ENCODE assay signal across 22 cellular contexts in the genomic region with DNA sequence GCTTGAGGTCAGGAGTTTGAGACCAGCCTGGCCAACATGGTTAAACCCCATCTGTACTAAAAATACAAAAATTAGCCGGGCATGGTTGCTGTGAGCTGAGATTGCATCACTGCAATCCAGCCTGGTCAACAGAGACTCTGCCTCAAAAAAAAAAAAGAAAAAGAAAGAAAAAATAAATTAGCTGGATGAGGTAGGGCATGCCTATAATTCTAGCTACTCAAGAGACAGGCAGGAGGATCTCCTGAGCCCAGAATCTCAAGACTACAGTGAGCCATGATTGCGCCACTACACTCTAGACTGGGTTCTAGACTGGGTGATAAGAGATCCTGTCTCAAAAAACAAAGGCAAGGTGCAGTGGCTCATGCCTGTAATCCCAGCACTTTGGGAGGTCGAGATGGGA. TPM values are rescaled to one million over a fixed set of nuclear protein-coding genes. Genes with fewer than 3 reads are reported as not detected.
DNase-seq lines count a peak whose midpoint lies in the region; ATAC-seq, FAIRE-seq and TF ChIP-seq lines count a peak whose summit lies in the region.
"Had no signal": no experiment of that assay in that cellular context is flagged by ENCODE, and none has a peak within 500 bp of the region (broad histone marks: within the 10 kb centered on the region; RNA-seq: fewer than 3 reads in every experiment).

No MANE protein-coding gene starts in this region.

- TF ChIP-seq POLR2A in NB4 (IDR thresholded peaks at IDR 0.05; ENCODE audit: extremely low read depth, insufficient read length) (no peak), H1 (IDR thresholded peaks at IDR 0.05; ENCODE audit: control extremely low read depth in 1 of 2, low read depth in 2 of 2, low read length in 2 of 2) (no peak)

- H3K27ac ChIP-seq in H1 (ENCODE audit: low read depth, low read length): no peak overlapping the region
- H3K27ac ChIP-seq: BLaER1, PC-9, transverse colon had no signal

- H3K4me1 ChIP-seq in H1 (replicated peaks in 1 of 4; ENCODE audit: control insufficient read depth in 3 of 4, insufficient read depth in 4 of 4, low read length in 3 of 4): no peaks in the 10 kb centered on the region; a peak in 1 of 7 replicates

- DNase-seq in EH (ENCODE audit: low read depth) (peak; percentile 28), NB4 (ENCODE audit: low read depth) (peak; percentile 45), H1 (ENCODE audit: low read depth in 1 of 2, low spot score in 2 of 2) (no peak), naive B cell (no peak), NCI-H1048 (lab: John Stamatoyannopoulos, UW) (no peak), DMS53 (lab: John Stamatoyannopoulos, UW) (no peak)
- DNase-seq: activated CD4-positive, CD25-positive, alpha-beta regulatory T cell treated with anti-CD3 and anti-CD28 coated beads, Interleukin-2, amount 50 U/mL, for 72 hours; activated gamma-delta T cell treated with Interleukin-2 at 50 U/mL for 16 hours; naive thymus-derived CD8-positive, alpha-beta T cell; NCI-H1930; NCI-H510A; PC-9; posterior cingulate gyrus; stimulated activated CD4-positive, alpha-beta T cell treated with anti-CD3 and anti-CD28 coated beads, Interleukin-12 subunit alpha, Interleukin-12 subunit beta, amount 100 ng/mL, for 4 hours; stimulated activated naive CD4-positive, alpha-beta T cell treated with Interleukin-2 at 50 U/mL for 16 hours; T-helper 9 cell; transverse colon had no signal

- no peak overlapping the region for H4K5ac ChIP-seq in H1 (ENCODE audit: insufficient read length, low read depth, low read length)

- peaks cover 0 to 17% (median 4%) of the 10 kb centered on the region in 4 experiments; a peak in 5 of 8 replicates for H3K36me3 ChIP-seq in H1 (ENCODE audit: control insufficient read depth in 2 of 4, insufficient read depth in 4 of 4, low read length in 3 of 4)

- no peak overlapping the region for H2BK5ac ChIP-seq in H1 (ENCODE audit: low read depth, low read length)

- H3K9me3 Mint-ChIP-seq in naive B cell: no peaks in the 10 kb centered on the region
- H3K9me3 Mint-ChIP-seq: naive thymus-derived CD8-positive, alpha-beta T cell had no signal

- peak overlapping the region in 4 of 6 donors; percentile 72 to 90 (median 80) for H3K27ac Mint-ChIP-seq in naive B cell

- POLR2A ChIA-PET in H1 (lab: Charles Lee; ENCODE audit: partially characterized antibody): no interaction called here

- no peak overlapping the region for H3K18ac ChIP-seq in H1 (ENCODE audit: extremely low read depth, low read length)

- no peak overlapping the region for H2AFZ ChIP-seq in H1 (ENCODE audit: low read length)
- H2AFZ ChIP-seq: PC-9 had no signal

- no peaks in the 10 kb centered on the region for H3K27me3 Mint-ChIP-seq in naive B cell
- H3K27me3 Mint-ChIP-seq: naive thymus-derived CD8-positive, alpha-beta T cell had no signal

- no peak overlapping the region for H3K4ac ChIP-seq in H1 (replicated peaks; ENCODE audit: insufficient read length, low read depth, low read length)

- peaks cover 41 to 70% (median 69%) of the 10 kb centered on the region in 3 donors for H3K4me1 Mint-ChIP-seq in naive B cell

- no peak overlapping the region for H4K91ac ChIP-seq in H1 (replicated peaks; ENCODE audit: insufficient read length, low read length)

- H3K4me3 Mint-ChIP-seq in naive B cell: peak overlapping the region in 3 of 8 donors; percentile 34 to 54 (median 53)

- no peaks in the 10 kb centered on the region for H3K23me2 ChIP-seq in H1 (ENCODE audit: low read depth, low read length)

- no peak overlapping the region for H2AK5ac ChIP-seq in H1 (ENCODE audit: low read depth, low read length)

- no peak overlapping the region for H3K4me2 ChIP-seq in H1 (ENCODE audit: insufficient read depth in 1 of 2, low read depth in 2 of 2, low read length in 2 of 2)
- H3K4me2 ChIP-seq: BLaER1, PC-9 had no signal

- H2BK12ac ChIP-seq in H1 (ENCODE audit: low read depth, low read length): no peak overlapping the region

- no peak for TF ChIP-seq EP300 in H1 (IDR thresholded peaks at IDR 0.05; ENCODE audit: borderline replicate concordance in 1 of 2, low read depth in 2 of 2, low read length in 2 of 2)

- CTCF ChIA-PET in H1 (lab: Charles Lee; ENCODE audit: partially characterized antibody): interaction anchor here (0.8 kb wide), 1 partner anchor 9 kb away, joined by 3 read pairs; no protein-coding TSS in a partner anchor

- 82% methylated on average over 3 of the region's 3 CpGs; no CpG with 5 or more reads in 1 of the 2 experiments for WGBS in H1 (ENCODE audit: extremely low coverage in 1 of 2, insufficient coverage in 1 of 2, insufficient read length in 1 of 2, insufficient replicate concordance in 2 of 2, low coverage in 1 of 2, low lambda C conversion rate in 2 of 2, missing lambda C conversion rate in 1 of 2), 2 experiments

- no peak overlapping the region for H4K8ac ChIP-seq in H1 (ENCODE audit: extremely low read depth, insufficient read depth, low read length)

- no peak overlapping the region for H3K23ac ChIP-seq in H1 (ENCODE audit: insufficient read length)

- H3K36me3 Mint-ChIP-seq in naive B cell: peaks cover 7 to 11% of the 10 kb centered on the region in 2 donors

- H3K4me3 ChIP-seq in NB4 (ENCODE audit: low read depth, low read length): no peak overlapping the region
- no peak overlapping the region for H3K4me3 ChIP-seq in H1 (ENCODE audit: extremely low read depth in 1 of 4, insufficient read depth in 2 of 4, low read depth in 3 of 4, low read length in 4 of 4)
- H3K4me3 ChIP-seq: BLaER1, HAP-1, PC-9, transverse colon had no signal

- TF ChIP-seq RAD21 in H1 (IDR thresholded peaks at IDR 0.05 in 1 of 2, conservative IDR thresholded peaks at IDR 0.05 in 1 of 2; ENCODE audit: low read depth in 2 of 2, low read length in 2 of 2): no peak

- no peak overlapping the region for H3K9ac ChIP-seq in H1 (replicated peaks in 1 of 4; ENCODE audit: extremely low read depth in 1 of 4, low read depth in 3 of 4, low read length in 3 of 4)
- H3K9ac ChIP-seq: BLaER1 had no signal

- no peak overlapping the region for H2BK120ac ChIP-seq in H1 (replicated peaks; ENCODE audit: low read depth, low read length)

- H2BK15ac ChIP-seq in H1 (ENCODE audit: low read length): no peak overlapping the region

- no peak for FAIRE-seq in H1 (lab: Jason Lieb, UNC)
- FAIRE-seq: astrocyte, HTR-8/SVneo had no signal

- H2BK20ac ChIP-seq in H1 (ENCODE audit: low read length): no peak overlapping the region

- peaks cover 18 to 24% of the 10 kb centered on the region in 2 experiments for H4K20me1 ChIP-seq in H1 (replicated peaks in 1 of 2; ENCODE audit: control insufficient read depth in 1 of 2, insufficient read depth in 2 of 2, low read length in 2 of 2)

- H3K27me3 ChIP-seq in H1 (replicated peaks in 1 of 4; ENCODE audit: control insufficient read depth in 3 of 4, extremely low read depth in 1 of 4, insufficient read depth in 3 of 4, low read length in 3 of 4): no peaks in the 10 kb centered on the region
- H3K27me3 ChIP-seq: BLaER1, transverse colon had no signal

- no peak overlapping the region for H3K56ac ChIP-seq in H1 (replicated peaks; ENCODE audit: insufficient read length, low read depth, low read length)

- H3K79me1 ChIP-seq in H1 (ENCODE audit: low read depth, low read length): peaks cover 2% of the 10 kb centered on the region; the same call in 1 of the 2 replicates

- H3K9me3 ChIP-seq in H1 (ENCODE audit: insufficient read depth in 2 of 2, low read depth in 1 of 2, low read length in 1 of 2): no peaks in the 10 kb centered on the region
- H3K9me3 ChIP-seq: BLaER1, HAP-1, transverse colon had no signal

- no peak overlapping the region for H3K14ac ChIP-seq in H1 (ENCODE audit: insufficient read length)

- no peak for ATAC-seq in naive B cell (ENCODE audit: low read depth in 2 of 2)
- no peak for ATAC-seq in HG03139 (IDR thresholded peaks at IDR 0.05; ENCODE audit: unreplicated experiment)
- ATAC-seq: naive thymus-derived CD8-positive, alpha-beta T cell had no signal

- H3K79me2 ChIP-seq in H1 (ENCODE audit: control insufficient read depth in 1 of 2, insufficient read depth in 2 of 2, low read length in 2 of 2): peaks cover 31 to 96% of the 10 kb centered on the region in 2 experiments

- no peak for TF ChIP-seq CTCF in NB4 (IDR thresholded peaks at IDR 0.05; ENCODE audit: low read depth, low read length)
- TF ChIP-seq CTCF in H1 (IDR thresholded peaks at IDR 0.05; ENCODE audit: control extremely low read depth in 1 of 3, insufficient read depth in 1 of 3, low read depth in 1 of 3, low read length in 3 of 3): no peak

TF ChIP-seq in H1, 55 proteins besides CTCF, POLR2A, EP300 and RAD21:
- no peak for TF ChIP-seq CREB1 (IDR thresholded peaks at IDR 0.05)
- TF ChIP-seq CEBPB (IDR thresholded peaks at IDR 0.05; ENCODE audit: low read depth, low read length): peak; percentile 54; the same call in 1 of the 2 replicates

RNA-seq across cellular contexts. Expression of gene PPP4R3A, which starts 16.9 kb away (rescaled TPM):
- total RNA-seq in H1 (2021; fragmentation: NEBNext Ultra II Directional; extraction: Animal tissue kit (Norgen Biotek cat#: 25700)): 116 and 122 TPM in 2 replicates
- polyA plus RNA-seq in H1 (2011; rRNA removed) (30.2 and 31.7 TPM in 2 replicates), naive B cell (ENCODE audit: low read depth in 6 of 6) (100 to 1,000 TPM; 101 to 213 (median 115) TPM)
- 43.9 TPM for polyA plus RNA-seq in H1 (2011; cell fraction: cytosol; rRNA removed)
- 28.6 TPM for polyA plus RNA-seq in H1 (2011; cell fraction: nucleus; rRNA removed)
- 79.0 to 97.3 TPM (median 92.1 TPM) in 4 replicates for polyA plus RNA-seq in H1 (2012, experiment 1 of 2)
- polyA plus RNA-seq in H1 (2012, experiment 2 of 2): 7.4 TPM
- 61.9 TPM for polyA plus RNA-seq in H1 (2013, experiment 1 of 2)
- polyA plus RNA-seq in H1 (2013, experiment 2 of 2): 59.9 TPM
- 51.4 and 51.8 TPM in 2 replicates for polyA minus RNA-seq in H1 (2011; rRNA and poly(A)+ RNA removed)
- polyA minus RNA-seq in H1 (2011; cell fraction: cytosol; rRNA and poly(A)+ RNA removed): 59.7 TPM
- polyA minus RNA-seq in H1 (2011; cell fraction: nucleus; rRNA and poly(A)+ RNA removed): 54.8 TPM

Comparison
In these comparisons a context has a peak if more than half of its experiments do, and no peak if none do; other contexts are left out.
1. DNase-seq: peak in EH (single experiment) and NB4 (single experiment); none in H1 (0 of 2), naive B cell (single experiment), NCI-H1048 (single experiment) and DMS53 (single experiment).